Comparison of ENCODE assay signal across 10 cellular contexts in genomic region chr1:74811421-74812179, GRCh38.
DNase-seq lines count a peak whose midpoint lies in the region; ATAC-seq and TF ChIP-seq lines count a peak whose summit lies in the region.
"Had no signal": no experiment of that assay in that cellular context is flagged by ENCODE, and none has a peak within 500 bp of the region (broad histone marks: within the 10 kb centered on the region; RNA-seq: fewer than 3 reads in every experiment).

No MANE protein-coding gene starts in this region.

- POLR2A ChIA-PET in RWPE1 (lab: Yijun Ruan, JAX; ENCODE audit: low non-redundant PET), result no interaction called here
- POLR2A ChIA-PET in activated CD4-positive, alpha-beta memory T cell treated with anti-CD3 and anti-CD28 coated beads, Interleukin-2, amount 10 ng/mL, durations not matched to agents 7 days and 5 days (lab: Charles Lee), result no interaction called here

- ATAC-seq in GM19351 (IDR thresholded peaks at IDR 0.05; ENCODE audit: unreplicated experiment) (peak; percentile 62), HG03045 (IDR thresholded peaks at IDR 0.05; ENCODE audit: unreplicated experiment) (peak; percentile 81)

- H3K36me3 Mint-ChIP-seq in activated CD4-positive, alpha-beta memory T cell treated with anti-CD3 and anti-CD28 coated beads, Interleukin-2, amount 10 ng/mL, durations not matched to agents 7 days and 5 days (ENCODE audit: low read depth), result no peaks in the 10 kb centered on the region

- no peak overlapping the region for H3K27ac ChIP-seq in RWPE1

- DNase-seq in DMS 273 (lab: John Stamatoyannopoulos, UW; ENCODE audit: unreplicated experiment) (peak; percentile 95), NCI-H510A (lab: John Stamatoyannopoulos, UW) (peak; percentile 31), RWPE1 (ENCODE audit: low spot score) (no peak), nucleus accumbens (lab: John Stamatoyannopoulos, UW) (no peak), foreskin fibroblast (no peak)
- no peak for DNase-seq in activated CD4-positive, alpha-beta memory T cell treated with anti-CD3 and anti-CD28 coated beads, Interleukin-2, amount 10 ng/mL, durations not matched to agents 7 days and 5 days
- DNase-seq: amniotic stem cell had no signal

- H3K4me3 Mint-ChIP-seq in activated CD4-positive, alpha-beta memory T cell treated with anti-CD3 and anti-CD28 coated beads, Interleukin-2, amount 10 ng/mL, durations not matched to agents 7 days and 5 days, result no peak overlapping the region
- H3K4me3 Mint-ChIP-seq: T-helper 1 cell treated with Interleukin-12 subunit alpha and Interleukin-12 subunit beta and Interleukin-4 antibody, amounts not matched to agents 30 μg/mL and 1 μg/mL, for 36 hours had no signal

- CTCF ChIA-PET in RWPE1 (lab: Yijun Ruan, JAX), result no interaction called here
- CTCF ChIA-PET in activated CD4-positive, alpha-beta memory T cell treated with anti-CD3 and anti-CD28 coated beads, Interleukin-2, amount 10 ng/mL, durations not matched to agents 7 days and 5 days (lab: Charles Lee), result no interaction called here

- peaks cover 5% of the 10 kb centered on the region for H3K27me3 Mint-ChIP-seq in activated CD4-positive, alpha-beta memory T cell treated with anti-CD3 and anti-CD28 coated beads, Interleukin-2, amount 10 ng/mL, durations not matched to agents 7 days and 5 days

- H3K27ac Mint-ChIP-seq in activated CD4-positive, alpha-beta memory T cell treated with anti-CD3 and anti-CD28 coated beads, Interleukin-2, amount 10 ng/mL, durations not matched to agents 7 days and 5 days, result no peak overlapping the region
- H3K27ac Mint-ChIP-seq: T-helper 1 cell treated with Interleukin-12 subunit alpha and Interleukin-12 subunit beta and Interleukin-4 antibody, amounts not matched to agents 30 μg/mL and 1 μg/mL, for 36 hours had no signal

- TF ChIP-seq CTCF in RWPE1 (conservative IDR thresholded peaks at IDR 0.05; ENCODE audit: low read depth) (no peak), foreskin fibroblast (IDR thresholded peaks at IDR 0.05; ENCODE audit: low read depth, low read length) (no peak)

- H3K4me3 ChIP-seq in foreskin fibroblast (ENCODE audit: low read depth in 1 of 2, low read length in 2 of 2), result no peak overlapping the region

- H3K9me3 Mint-ChIP-seq in activated CD4-positive, alpha-beta memory T cell treated with anti-CD3 and anti-CD28 coated beads, Interleukin-2, amount 10 ng/mL, durations not matched to agents 7 days and 5 days, result no peaks in the 10 kb centered on the region
- H3K9me3 Mint-ChIP-seq: T-helper 1 cell treated with Interleukin-12 subunit alpha and Interleukin-12 subunit beta and Interleukin-4 antibody, amounts not matched to agents 30 μg/mL and 1 μg/mL, for 36 hours had no signal

- no peaks in the 10 kb centered on the region for H3K4me1 Mint-ChIP-seq in activated CD4-positive, alpha-beta memory T cell treated with anti-CD3 and anti-CD28 coated beads, Interleukin-2, amount 10 ng/mL, durations not matched to agents 7 days and 5 days

Comparison
In these comparisons a context has a peak if more than half of its experiments do, and no peak if none do; other contexts are left out.
1. DNase-seq: peak in DMS 273 (single experiment) and NCI-H510A (single experiment); none in RWPE1 (single experiment), activated CD4-positive, alpha-beta memory T cell treated with anti-CD3 and anti-CD28 coated beads, Interleukin-2, amount 10 ng/mL, durations not matched to agents 7 days and 5 days (single experiment), nucleus accumbens (0 of 56) and foreskin fibroblast (0 of 2).